In the genomic region with DNA sequence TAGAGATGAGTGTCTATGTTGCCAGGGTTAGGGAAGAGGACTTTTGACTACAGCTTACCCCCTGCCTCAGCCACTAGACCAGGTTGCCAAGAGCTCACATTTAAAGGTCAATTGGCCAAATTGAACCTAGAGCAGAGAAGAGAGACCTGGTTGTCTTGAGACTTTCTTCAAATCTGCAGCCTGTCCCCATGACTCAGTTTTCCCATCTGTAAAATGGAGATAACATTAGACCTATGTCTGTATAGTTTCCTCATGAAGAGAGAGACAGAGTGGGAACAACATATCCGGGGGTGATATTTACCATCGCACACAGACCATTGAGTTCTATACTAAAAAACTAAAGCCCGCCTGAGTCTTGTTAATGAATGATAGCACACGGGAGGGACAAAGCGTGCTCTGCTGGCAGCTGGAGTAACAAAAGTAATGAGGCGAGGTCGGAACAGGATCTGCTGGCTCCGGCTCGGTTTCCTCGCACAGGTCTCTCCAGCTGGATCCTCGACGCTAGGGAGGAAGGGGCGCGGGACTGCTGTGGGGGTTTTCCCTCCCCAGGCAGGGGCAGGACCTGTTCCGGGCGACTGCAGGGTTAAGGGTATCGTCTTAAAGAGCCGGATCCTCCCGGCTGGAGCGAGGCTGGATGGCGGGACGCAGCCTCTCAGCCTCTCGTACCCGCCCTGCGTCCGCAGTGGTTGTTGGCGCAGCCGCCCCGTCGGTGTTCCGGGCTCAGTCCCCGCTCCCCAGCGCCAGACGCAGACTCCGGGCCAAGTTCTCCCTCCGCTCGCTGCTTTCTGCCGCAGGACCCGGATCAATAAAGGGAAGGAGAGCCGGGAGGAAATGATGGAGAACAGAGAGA, we compare ENCODE assay signal across 9 cellular contexts. TPM values are rescaled to one million over a fixed set of nuclear protein-coding genes. Genes with fewer than 3 reads are reported as not detected.
DNase-seq lines count a peak whose midpoint lies in the region; ATAC-seq and TF ChIP-seq lines count a peak whose summit lies in the region.
"Had no signal": no experiment of that assay in that cellular context is flagged by ENCODE, and none has a peak within 500 bp of the region (broad histone marks: within the 10 kb centered on the region; RNA-seq: fewer than 3 reads in every experiment).

No MANE protein-coding gene starts in this region.

- H3K36me3 Mint-ChIP-seq in osteocyte (ENCODE audit: unreplicated experiment), result no peaks in the 10 kb centered on the region

- CTCF ChIA-PET in Panc1 (lab: Charles Lee), result interaction anchor here (0.6 kb wide), 1 partner anchor 55 kb away, joined by 3 read pairs; no protein-coding TSS in a partner anchor

- H3K4me3 Mint-ChIP-seq in osteocyte (ENCODE audit: unreplicated experiment), result peak overlapping the region; percentile 70

- POLR2A ChIA-PET in Panc1 (lab: Charles Lee), result no interaction called here

- H3K36me3 ChIP-seq in Panc1 (ENCODE audit: control insufficient read depth, insufficient read depth, low read length) (no peaks in the 10 kb centered on the region), esophagus squamous epithelium (no peaks in the 10 kb centered on the region)

- DNase-seq in NCI-H2196 (lab: John Stamatoyannopoulos, UW; ENCODE audit: unreplicated experiment) (peak; percentile 42), NCI-H2196 treated with DMSO at 0.1 percent for 48 hours (lab: John Stamatoyannopoulos, UW; ENCODE audit: unreplicated experiment) (no peak), Panc1 (ENCODE audit: low read depth, low spot score) (no peak), esophagus squamous epithelium (lab: John Stamatoyannopoulos, UW) (no peak), osteocyte (ENCODE audit: extremely low spot score, unreplicated experiment) (no peak)

- H3K27me3 Mint-ChIP-seq in osteocyte (ENCODE audit: unreplicated experiment), result peaks cover 82% of the 10 kb centered on the region

- TF ChIP-seq CTCF in Panc1 (IDR thresholded peaks at IDR 0.05), result no peak
- no peak for TF ChIP-seq CTCF in esophagus squamous epithelium (IDR thresholded peaks at IDR 0.05)
- TF ChIP-seq CTCF in osteocyte (IDR thresholded peaks at IDR 0.05), result no peak

- peak overlapping the region; percentile 50 to 84 for H3K4me3 ChIP-seq in Panc1 (ENCODE audit: low read depth in 2 of 2, low read length in 2 of 2)
- H3K4me3 ChIP-seq in esophagus squamous epithelium, result peak overlapping the region; percentile 8 to 61 (median 36)

- intact Hi-C loops in Panc1 (cut with micrococcal nuclease; ENCODE audit: unreplicated experiment) (no loop called here), esophagus squamous epithelium (cut with DNase I) (loop anchor here (10.0 kb wide), 1 partner anchor 204 kb away; no protein-coding TSS in a partner anchor)

- no peak for TF ChIP-seq POLR2A in esophagus squamous epithelium (IDR thresholded peaks at IDR 0.05)

- H3K27ac Mint-ChIP-seq in osteocyte (ENCODE audit: unreplicated experiment), result no peak overlapping the region

- ATAC-seq in Panc1 (peak; percentile 30; the same call in 1 of the 2 replicates), HG03139 (IDR thresholded peaks at IDR 0.05; ENCODE audit: unreplicated experiment) (no peak), GM21360 (IDR thresholded peaks at IDR 0.05; ENCODE audit: unreplicated experiment) (no peak), GM21737 (IDR thresholded peaks at IDR 0.05; ENCODE audit: unreplicated experiment) (no peak)

- BruUV-seq in Panc1 (replicated peaks; lab: Mats Ljungman, UMichigan), result TSS peak; percentile 88

- H3K4me1 ChIP-seq in Panc1 (ENCODE audit: control insufficient read depth, insufficient read depth, low read length), result no peaks in the 10 kb centered on the region; the same call in 1 of the 2 replicates
- peaks cover 23 to 36% (median 25%) of the 10 kb centered on the region in 3 donors for H3K4me1 ChIP-seq in esophagus squamous epithelium

- H3K4me1 Mint-ChIP-seq in osteocyte (ENCODE audit: unreplicated experiment), result peaks cover 20% of the 10 kb centered on the region

- H3K9me3 Mint-ChIP-seq in osteocyte (ENCODE audit: unreplicated experiment), result no peaks in the 10 kb centered on the region

- peak overlapping the region; percentile 29; the same call in 1 of the 2 replicates for H3K27ac ChIP-seq in Panc1 (ENCODE audit: low read length)
- no peak overlapping the region for H3K27ac ChIP-seq in esophagus squamous epithelium

- 4 to 7% methylated on average over 7 to 24 of the region's 40 CpGs for WGBS in esophagus squamous epithelium, 2 donors

- no peaks in the 10 kb centered on the region for H3K27me3 ChIP-seq in Panc1 (ENCODE audit: control insufficient read depth, insufficient read depth, low read length)
- H3K27me3 ChIP-seq in esophagus squamous epithelium, result peaks cover 10 to 71% (median 12%) of the 10 kb centered on the region in 4 donors

- in situ Hi-C loops in Panc1 (cut with HindIII; ENCODE audit: low pct_unique_long_range_greater_than_20kb, low sequenced_read_pairs), result no loop called here

- H3K9me3 ChIP-seq in Panc1 (ENCODE audit: control insufficient read depth, insufficient read depth, low read depth, low read length) (no peaks in the 10 kb centered on the region), esophagus squamous epithelium (no peaks in the 10 kb centered on the region)

RNA-seq across cellular contexts. Expression of gene LIPG, which starts 1.4 kb away (rescaled TPM):
- 92.0 TPM for total RNA-seq in Panc1 (2021; ENCODE audit: unreplicated experiment)
- 28.2 TPM for polyA plus RNA-seq in Panc1 (2012; ENCODE audit: insufficient read length)
- total RNA-seq in esophagus squamous epithelium, result 10 to 100 TPM in 1 of 4 donors, 1 to 10 TPM in 1, under 1 TPM in 2; 0.12 to 13.9 (median 2.1) TPM
- total RNA-seq in osteocyte, result not detected in 2 replicates
- total RNA-seq: T-helper 1 cell treated with Interleukin-12 subunit alpha and Interleukin-12 subunit beta and Interleukin-4 antibody, amounts not matched to agents 30 ng/mL and 1 ng/mL, for 36 hours had no signal
